ENCODE assay signal across 17 cellular contexts in genomic region chr6:160254467-160255312, GRCh38. TPM values are rescaled to one million over a fixed set of nuclear protein-coding genes. Genes with fewer than 3 reads are reported as not detected.
DNase-seq lines count a peak whose midpoint lies in the region; ATAC-seq, FAIRE-seq and TF ChIP-seq lines count a peak whose summit lies in the region.
"Had no signal": no experiment of that assay in that cellular context is flagged by ENCODE, and none has a peak within 500 bp of the region (broad histone marks: within the 10 kb centered on the region; RNA-seq: fewer than 3 reads in every experiment).

No MANE protein-coding gene starts in this region.

- no peak for ATAC-seq in GM19324 (IDR thresholded peaks at IDR 0.05; ENCODE audit: low FRiP score, unreplicated experiment)
- ATAC-seq: K562 had no signal

- H3K36me3 ChIP-seq in H7 (replicated peaks; ENCODE audit: control insufficient read depth, insufficient read depth, low read length) (no peaks in the 10 kb centered on the region), kidney (ENCODE audit: control insufficient read depth in 1 of 2, insufficient read depth in 2 of 2, low read length in 2 of 2) (no peaks in the 10 kb centered on the region), small intestine (ENCODE audit: control insufficient read depth in 2 of 2, insufficient read depth in 2 of 2, low read length in 2 of 2) (no peaks in the 10 kb centered on the region)
- H3K36me3 ChIP-seq: BLaER1 had no signal

- H3K9me3 ChIP-seq in kidney (ENCODE audit: control insufficient read depth in 1 of 2, low read length in 2 of 2), result no peaks in the 10 kb centered on the region
- no peaks in the 10 kb centered on the region for H3K9me3 ChIP-seq in small intestine (ENCODE audit: control insufficient read depth, low read depth)
- H3K9me3 ChIP-seq: BLaER1 had no signal

- FAIRE-seq in RCC 7860 (lab: Jason Lieb, UNC) (peak; percentile 98), kidney (lab: Jason Lieb, UNC) (peak; percentile 93), small intestine (lab: Jason Lieb, UNC) (peak; percentile 61)
- FAIRE-seq: astrocyte, K562 had no signal

- peak; percentile 46 for DNase-seq in H7
- peak; percentile 98 for DNase-seq in RCC 7860 (ENCODE audit: low spot score)
- peak; percentile 81 for DNase-seq in kidney
- peak; percentile 96 for DNase-seq in small intestine
- no peak for DNase-seq in globus pallidus (ENCODE audit: low spot score)
- DNase-seq in ecto neural progenitor cell (ENCODE audit: low spot score), result no peak
- DNase-seq: activated effector memory CD4-positive, alpha-beta T cell treated with Interleukin-2 at 50 U/mL for 16 hours; NCI-H146; OCI-M1 had no signal

- WGBS in small intestine, 3 donors, result 5 to 39% (median 30%) methylated on average over 7 of the region's 7 CpGs

- H3K4me3 ChIP-seq in H7 (ENCODE audit: insufficient read depth, low read depth, low read length), result no peak overlapping the region
- H3K4me3 ChIP-seq in kidney (ENCODE audit: low read length in 2 of 2), result peak overlapping the region in 1 of 2 donors; percentile 37
- H3K4me3 ChIP-seq in small intestine (ENCODE audit: low read depth in 1 of 2, low read length in 2 of 2), result no peak overlapping the region
- H3K4me3 ChIP-seq: BLaER1, K562 had no signal

- H3K27me3 ChIP-seq in H7 (ENCODE audit: control insufficient read depth, insufficient read depth, low read length) (no peaks in the 10 kb centered on the region), small intestine (ENCODE audit: control insufficient read depth in 2 of 2, insufficient read depth in 2 of 2, low read length in 2 of 2) (no peaks in the 10 kb centered on the region)
- H3K27me3 ChIP-seq: BLaER1 had no signal

- peak overlapping the region in 1 of 2 donors; percentile 17 for H3K9ac ChIP-seq in kidney (ENCODE audit: low read length in 2 of 2)
- H3K9ac ChIP-seq: BLaER1 had no signal

- intact Hi-C loops in kidney (cut with DNase I), result no loop called here

- peak overlapping the region; percentile 56 to 77 for H3K27ac ChIP-seq in kidney (ENCODE audit: low read depth in 2 of 2, low read length in 2 of 2)
- peak overlapping the region; percentile 69 to 74 for H3K27ac ChIP-seq in small intestine (ENCODE audit: low read depth in 1 of 2, low read length in 1 of 2)
- H3K27ac ChIP-seq: BLaER1 had no signal

- peaks cover 11 to 43% of the 10 kb centered on the region in 2 donors for H3K4me1 ChIP-seq in kidney (ENCODE audit: control insufficient read depth in 1 of 2, insufficient read depth in 1 of 2, low read depth in 1 of 2, low read length in 2 of 2)
- peaks cover 0 to 1% of the 10 kb centered on the region in 2 donors for H3K4me1 ChIP-seq in small intestine (ENCODE audit: control insufficient read depth in 2 of 2, insufficient read depth in 1 of 2, low read depth in 1 of 2, low read length in 1 of 2)
- H3K4me1 ChIP-seq: BLaER1 had no signal

- peak; percentile 2 for TF ChIP-seq CTCF in kidney (IDR thresholded peaks at IDR 0.05; ENCODE audit: borderline replicate concordance, extremely low read depth, insufficient read depth)

RNA-seq across cellular contexts. Expression of gene SLC22A2, which starts 3.9 kb away (rescaled TPM):
- 0.42 and 1.1 TPM in 2 replicates for total RNA-seq in H7 (2014; rRNA removed; shearing (Covaris generic))
- total RNA-seq in kidney, result 27.9 TPM
- 73.7 TPM for polyA plus RNA-seq in kidney (ENCODE audit: insufficient read depth, low read depth, low replicate concordance)
- polyA plus RNA-seq in small intestine, result not detected
- total RNA-seq: activated CD8-positive, alpha-beta memory T cell treated with anti-CD3 and anti-CD28 coated beads for 36 hours; astrocyte; dermis microvascular lymphatic vessel endothelial cell; K562; NCI-H460; osteocyte had no signal
- polyA plus RNA-seq: K562 had no signal

Comparison
In these comparisons a context has a peak if more than half of its experiments do, and no peak if none do; other contexts are left out.
1. DNase-seq: peak in H7 (single experiment), RCC 7860 (single experiment), kidney (single experiment) and small intestine (single experiment); none in globus pallidus (single experiment) and ecto neural progenitor cell (single experiment).
2. RNA of gene SLC22A2, which starts 3.9 kb away (total RNA-seq): 27.9 TPM in kidney (single experiment); 0.42 to 1.1 TPM in H7; every median in the first group is over 10 times any median in the second.